Comparison of ENCODE assay signal across 10 cellular contexts in genomic region chr11:30855383-30856006, GRCh38.
DNase-seq lines count a peak whose midpoint lies in the region; TF ChIP-seq lines count a peak whose summit lies in the region.
"Had no signal": no experiment of that assay in that cellular context is flagged by ENCODE, and none has a peak within 500 bp of the region (broad histone marks: within the 10 kb centered on the region; RNA-seq: fewer than 3 reads in every experiment).

No MANE protein-coding gene starts in this region.

- no peaks in the 10 kb centered on the region for H3K27me3 ChIP-seq in H7 (ENCODE audit: control insufficient read depth, insufficient read depth, low read length)

- H3K4me3 Mint-ChIP-seq in nephron = no peak overlapping the region
- H3K4me3 Mint-ChIP-seq: activated B cell treated with CpG ODN at 0.5 μM for 24 hours had no signal

- H3K9me3 Mint-ChIP-seq in nephron = no peaks in the 10 kb centered on the region
- H3K9me3 Mint-ChIP-seq: activated B cell treated with CpG ODN at 0.5 μM for 24 hours had no signal

- peaks cover 16% of the 10 kb centered on the region for H3K27me3 Mint-ChIP-seq in nephron (ENCODE audit: low read depth)
- H3K27me3 Mint-ChIP-seq: activated B cell treated with CpG ODN at 0.5 μM for 24 hours had no signal

- H3K36me3 Mint-ChIP-seq in nephron (ENCODE audit: low read depth) = no peaks in the 10 kb centered on the region

- peak; percentile 49 to 65 (median 59) for TF ChIP-seq CTCF in nephron (IDR thresholded peaks at IDR 0.05; ENCODE audit: unreplicated experiment in 3 of 3)

- no peaks in the 10 kb centered on the region for H3K36me3 ChIP-seq in H7 (replicated peaks; ENCODE audit: control insufficient read depth, insufficient read depth, low read length)

- H3K27ac Mint-ChIP-seq in nephron = peak overlapping the region in 1 of 3 experiments; percentile 62
- H3K27ac Mint-ChIP-seq: activated B cell treated with CpG ODN at 0.5 μM for 24 hours had no signal

- H3K4me3 ChIP-seq in H7 (ENCODE audit: insufficient read depth, low read depth, low read length) = no peak overlapping the region

- DNase-seq in DMS53 treated with DMSO at 0.1 percent for 48 hours (lab: John Stamatoyannopoulos, UW; ENCODE audit: unreplicated experiment) = peak; percentile 10
- DNase-seq in NAMALWA (ENCODE audit: low spot score) = peak; percentile 7
- peak; percentile 2 for DNase-seq in cerebellar cortex (ENCODE audit: low spot score)
- no peak for DNase-seq in NCI-H2081 treated with DMSO at 0.1 percent for 48 hours (lab: John Stamatoyannopoulos, UW)
- DNase-seq in H7 = no peak
- DNase-seq in amygdala (lab: John Stamatoyannopoulos, UW) = no peak
- no peak for DNase-seq in amniotic stem cell (lab: John Stamatoyannopoulos, UW)
- DNase-seq: activated B cell treated with CpG ODN at 0.5 μM for 24 hours, small intestine had no signal

- peaks cover 27% of the 10 kb centered on the region for H3K4me1 Mint-ChIP-seq in nephron
- H3K4me1 Mint-ChIP-seq: activated B cell treated with CpG ODN at 0.5 μM for 24 hours had no signal

Comparison
In these comparisons a context has a peak if more than half of its experiments do, and no peak if none do; other contexts are left out.
1. DNase-seq: peak in DMS53 treated with DMSO at 0.1 percent for 48 hours (single experiment), NAMALWA (single experiment) and cerebellar cortex (single experiment); none in NCI-H2081 treated with DMSO at 0.1 percent for 48 hours (single experiment), H7 (single experiment), amygdala (0 of 56) and amniotic stem cell (single experiment).